8 cellular contexts compared by ENCODE assay signal in the genomic region with DNA sequence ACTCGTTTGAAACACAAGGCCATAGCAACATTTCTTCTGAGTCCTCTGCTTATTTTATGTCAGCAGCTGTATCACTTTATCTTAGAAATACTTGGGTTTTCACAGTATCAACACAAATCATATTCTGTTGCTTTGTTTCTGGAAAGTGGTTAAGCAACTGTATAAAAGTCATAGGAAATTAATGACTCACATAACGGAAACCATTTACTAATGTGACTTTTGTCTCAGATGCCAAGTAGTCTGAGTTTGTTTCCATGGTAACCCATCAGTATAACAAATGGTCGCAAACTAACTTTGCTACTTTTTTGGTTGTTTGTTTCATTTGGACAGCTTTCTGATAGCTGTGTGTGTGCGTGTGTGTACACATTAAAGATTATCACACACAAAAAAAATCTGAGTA. TPM values are rescaled to one million over a fixed set of nuclear protein-coding genes. Genes with fewer than 3 reads are reported as not detected.
DNase-seq lines count a peak whose midpoint lies in the region; ATAC-seq and TF ChIP-seq lines count a peak whose summit lies in the region.

No MANE protein-coding gene starts in this region.

- no peak for TF ChIP-seq POLR2A in vagina (IDR thresholded peaks at IDR 0.05)

- DNase-seq in Right ventricle myocardium inferior (ENCODE audit: missing footprints): no peak
- no peak for DNase-seq in cardiac septum (ENCODE audit: low spot score)
- DNase-seq in amniotic stem cell (lab: John Stamatoyannopoulos, UW): peak; percentile 83
- DNase-seq in kidney epithelial cell (ENCODE audit: low read depth): peak; percentile 73
- no peak for DNase-seq in vagina (ENCODE audit: extremely low spot score in 2 of 2)
- DNase-seq in GM10248 (ENCODE audit: extremely low spot score): no peak
- no peak for DNase-seq in NCI-H1694 (lab: John Stamatoyannopoulos, UW)
- no peak for DNase-seq in activated gamma-delta T cell (lab: John Stamatoyannopoulos, UW)

- peak; percentile 77 for ATAC-seq in Right ventricle myocardium inferior

- H3K4me3 ChIP-seq in kidney epithelial cell (ENCODE audit: low read depth, low read length): no peak overlapping the region
- no peak overlapping the region for H3K4me3 ChIP-seq in vagina

- H3K27me3 ChIP-seq in kidney epithelial cell (ENCODE audit: control insufficient read depth, insufficient read depth, low read length) (no peaks in the 10 kb centered on the region), vagina (no peaks in the 10 kb centered on the region)

- no peaks in the 10 kb centered on the region for H3K9me3 ChIP-seq in vagina

- peak overlapping the region; percentile 17 for H3K27ac ChIP-seq in vagina

- no peaks in the 10 kb centered on the region for H3K36me3 ChIP-seq in kidney epithelial cell (ENCODE audit: control insufficient read depth, insufficient read depth, low read length)
- no peaks in the 10 kb centered on the region for H3K36me3 ChIP-seq in vagina

- intact Hi-C loops in Right ventricle myocardium inferior (cut with DNase I): no loop called here
- intact Hi-C loops in cardiac septum (cut with DNase I): loop anchor here (5.0 kb wide), 1 partner anchor 34 kb away; no protein-coding TSS in a partner anchor
- intact Hi-C loops in vagina (cut with DNase I): no loop called here

- TF ChIP-seq CTCF in kidney epithelial cell (IDR thresholded peaks at IDR 0.05; ENCODE audit: insufficient read depth, low read length, poor library complexity, severe bottlenecking) (no peak), vagina (IDR thresholded peaks at IDR 0.05) (no peak), GM10248 (IDR thresholded peaks at IDR 0.05; ENCODE audit: control extremely low read depth, extremely low read depth, low read depth, missing control alignments) (no peak)

- POLR2A ChIA-PET in GM10248 (lab: Yijun Ruan, JAX): no interaction called here

- CTCF ChIA-PET in GM10248 (lab: Yijun Ruan, JAX): interaction anchor here (1.1 to 2.1 kb wide), 3 partner anchors 21 to 32 kb away, joined by 3 to 12 read pairs (median 3); a partner anchor contains a TSS

- peaks cover 33% of the 10 kb centered on the region for H3K4me1 ChIP-seq in vagina

RNA-seq across cellular contexts. Expression of a gene that starts 31.0 kb away (rescaled TPM):
- total RNA-seq in Right ventricle myocardium inferior: 5.5 TPM
- total RNA-seq in cardiac septum: 7.3 TPM
- total RNA-seq in kidney epithelial cell: 5.2 and 6.3 TPM in 2 replicates
- total RNA-seq in vagina: 11.5 TPM

Comparison
In these comparisons a context has a peak if more than half of its experiments do, and no peak if none do; other contexts are left out.
1. DNase-seq: peak in amniotic stem cell (single experiment) and kidney epithelial cell (single experiment); none in Right ventricle myocardium inferior (single experiment), cardiac septum (single experiment), vagina (0 of 2), GM10248 (single experiment), NCI-H1694 (single experiment) and activated gamma-delta T cell (single experiment).